ENCODE assay signal across 7 cellular contexts in the genomic region with DNA sequence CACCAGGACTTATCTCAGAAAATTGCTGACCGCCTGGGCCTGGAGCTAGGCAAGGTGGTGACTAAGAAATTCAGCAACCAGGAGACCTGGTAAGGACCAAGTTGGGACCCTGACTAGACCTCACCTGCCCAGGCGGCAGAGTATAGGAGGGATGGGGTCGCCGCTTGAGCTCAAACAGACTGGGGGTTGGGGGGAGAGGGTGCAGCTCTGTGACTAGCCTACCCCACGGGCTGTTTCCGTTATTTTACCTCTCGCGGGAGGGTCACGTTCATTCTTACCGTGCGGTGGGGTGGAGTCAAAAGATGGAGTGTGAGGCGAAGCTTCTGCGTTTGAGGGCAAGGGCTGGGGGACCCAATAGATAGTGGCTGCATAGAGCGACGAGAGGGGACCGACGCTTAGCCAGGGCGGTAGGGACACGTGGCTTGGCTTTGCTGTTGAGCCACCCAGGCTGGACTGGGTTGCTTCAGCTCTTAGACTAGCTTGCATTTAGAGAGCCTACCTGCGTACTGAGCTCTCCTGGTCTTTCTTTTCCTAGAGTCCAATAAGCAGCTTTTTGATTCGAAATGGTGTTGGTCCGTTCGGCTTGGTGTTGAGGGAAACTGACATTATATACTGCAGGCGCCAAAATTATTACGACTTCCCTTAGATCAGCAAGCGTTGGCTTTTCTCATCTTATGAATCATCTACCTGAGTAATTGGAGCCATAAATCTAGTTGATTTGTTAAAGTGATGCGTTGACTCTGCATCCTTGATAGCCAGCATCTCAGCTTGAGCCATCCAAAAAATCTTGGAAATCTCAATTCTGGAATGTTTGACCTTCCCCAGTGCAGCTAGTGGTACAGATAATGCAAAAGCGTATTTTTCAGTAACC. TPM values are rescaled to one million over a fixed set of nuclear protein-coding genes. Genes with fewer than 3 reads are reported as not detected.
A peak's percentile ranks its signal among the peaks of the same experiment; 100 is the strongest.
DNase-seq lines count a peak whose midpoint lies in the region; ATAC-seq and TF ChIP-seq lines count a peak whose summit lies in the region.

No MANE protein-coding gene starts in this region.

- H3K36me3 ChIP-seq in colonic mucosa, result no peaks in the 10 kb centered on the region

- H3K27ac Mint-ChIP-seq in WTC11, result peak overlapping the region; percentile 79

- ATAC-seq in GM18499 (IDR thresholded peaks at IDR 0.05; ENCODE audit: insufficient read depth, unreplicated experiment), result peak; percentile 29
- ATAC-seq in WTC11, result peak; percentile 13

- no peaks in the 10 kb centered on the region for H3K9me3 Mint-ChIP-seq in WTC11

- H3K9me3 ChIP-seq in colonic mucosa, result no peaks in the 10 kb centered on the region

- CTCF ChIA-PET in WTC11 (lab: Charles Lee), result interaction anchor here (0.9 to 2.8 kb wide), 10 partner anchors 26 to 177 kb away, joined by 3 to 16 read pairs (median 5); partner anchors contain the start of genes NCBP2L and TSC22D3

- H3K4me1 Mint-ChIP-seq in WTC11, result peaks cover 24% of the 10 kb centered on the region

- H3K27me3 Mint-ChIP-seq in WTC11 (ENCODE audit: low read depth), result no peaks in the 10 kb centered on the region; the same call in 1 of the 2 replicates

- TF ChIP-seq CTCF in HFF-Myc (IDR thresholded peaks at IDR 0.05; ENCODE audit: low read depth, low read length, missing control alignments), result no peak
- no peak for TF ChIP-seq CTCF in WTC11 (IDR thresholded peaks at IDR 0.05)
- no peak for TF ChIP-seq CTCF in colonic mucosa (IDR thresholded peaks at IDR 0.05)
- TF ChIP-seq CTCF in lower leg skin (IDR thresholded peaks at IDR 0.05), result no peak

- no peak for TF ChIP-seq POLR2A in lower leg skin (IDR thresholded peaks at IDR 0.05)

- H3K4me3 ChIP-seq in HFF-Myc (replicated peaks; ENCODE audit: low read depth, low read length), result peak overlapping the region; percentile 67
- peak overlapping the region; percentile 50 for H3K4me3 ChIP-seq in colonic mucosa
- peak overlapping the region; percentile 47 for H3K4me3 ChIP-seq in lower leg skin (ENCODE audit: low read depth, poor library complexity, severe bottlenecking)

- POLR2A ChIA-PET in WTC11 (lab: Charles Lee), result interaction anchor here (1.0 to 2.3 kb wide), 7 partner anchors 26 to 178 kb away, joined by 3 to 9 read pairs (median 4); no protein-coding TSS in a partner anchor

- no peak for DNase-seq in HFF-Myc (ENCODE audit: extremely low read depth, low read depth)
- DNase-seq in NCI-H1092 treated with DMSO at 0.1 percent for 48 hours (lab: John Stamatoyannopoulos, UW), result peak; percentile 59
- peak; percentile 17 for DNase-seq in WTC11 (ENCODE audit: low spot score)
- DNase-seq in colonic mucosa, result peak; percentile 31
- DNase-seq in lower leg skin (ENCODE audit: low spot score in 2 of 2), result peak; percentile 15 to 88
- DNase-seq in stimulated activated CD4-positive, alpha-beta T cell treated with anti-CD3 and anti-CD28 coated beads, Interleukin-4, amount 100 ng/mL, for 48 hours (ENCODE audit: low read depth in 2 of 2), result peak; percentile 23 to 32

- intact Hi-C loops in colonic mucosa (cut with DNase I) (no loop called here), lower leg skin (cut with DNase I; ENCODE audit: low total_unique reads) (no loop called here)

- peak overlapping the region; percentile 92 for H3K4me3 Mint-ChIP-seq in WTC11

- H3K27me3 ChIP-seq in colonic mucosa, result no peaks in the 10 kb centered on the region

- H3K36me3 Mint-ChIP-seq in WTC11, result 0 out of 2 replicates have a peak, but pooled peaks cover 4% of the 10 kb centered on the region

- no peaks in the 10 kb centered on the region for H3K4me1 ChIP-seq in colonic mucosa

- peak overlapping the region; percentile 54 to 56 for H3K9ac ChIP-seq in colonic mucosa (ENCODE audit: low read depth in 2 of 2, low read length in 2 of 2)

- 0 to 45% methylated on average over 17 to 28 of the region's 28 CpGs for WGBS in lower leg skin, 2 donors

- H3K27ac ChIP-seq in colonic mucosa, result peak overlapping the region; percentile 69

TF ChIP-seq in WTC11, 78 proteins besides CTCF, POLR2A, EP300 and RAD21:
- no peak for TF ChIP-seq ZNF512 (CRISPR knock-in tag; IDR thresholded peaks at IDR 0.05; ENCODE audit: borderline replicate concordance)
- no peak for TF ChIP-seq ZBTB21 (CRISPR knock-in tag; IDR thresholded peaks at IDR 0.05; ENCODE audit: borderline replicate concordance)

RNA-seq across cellular contexts. Expression of gene PRPS1, which starts 0.6 kb away (rescaled TPM):
- total RNA-seq in WTC11 (2021) (106 to 126 TPM (median 107 TPM) in 3 replicates), colonic mucosa (10 to 100 TPM; 12.2 to 20.3 TPM), lower leg skin (10 to 100 TPM in 1 of 4 donors, 1 to 10 TPM in 3; 7.1 to 10.8 (median 8.0) TPM)
